7 cellular contexts compared by ENCODE assay signal in genomic region chr19:58581227-58582141, GRCh38. TPM values are rescaled to one million over a fixed set of nuclear protein-coding genes. Genes with fewer than 3 reads are reported as not detected.
A peak's percentile ranks its signal among the peaks of the same experiment; 100 is the strongest.
DNase-seq lines count a peak whose midpoint lies in the region; ATAC-seq and TF ChIP-seq lines count a peak whose summit lies in the region.

No MANE protein-coding gene starts in this region.

- H3K27ac Mint-ChIP-seq in activated naive CD4-positive, alpha-beta T cell treated with anti-CD3 and anti-CD28 coated beads, Interleukin-2, amount 50 U/mL, for 72 hours, result peak overlapping the region; percentile 47 to 79

- peaks cover 12 to 15% of the 10 kb centered on the region in 2 donors for H3K36me3 Mint-ChIP-seq in activated naive CD4-positive, alpha-beta T cell treated with anti-CD3 and anti-CD28 coated beads, Interleukin-2, amount 50 U/mL, for 72 hours

- H3K27ac ChIP-seq in left ventricle myocardium inferior (replicated peaks), result peak overlapping the region; percentile 74

- TF ChIP-seq CTCF in left ventricle myocardium inferior (IDR thresholded peaks at IDR 0.05; ENCODE audit: borderline replicate concordance) (peak; percentile 97), retinal pigment epithelial cell (conservative IDR thresholded peaks at IDR 0.05; ENCODE audit: low read depth, low read length) (peak; percentile 97)

- H3K27me3 ChIP-seq in left ventricle myocardium inferior (ENCODE audit: low read depth), result no peaks in the 10 kb centered on the region

- H3K4me1 ChIP-seq in left ventricle myocardium inferior, result peaks cover 20% of the 10 kb centered on the region

- peaks cover 28% of the 10 kb centered on the region for H3K36me3 ChIP-seq in left ventricle myocardium inferior

- no peaks in the 10 kb centered on the region for H3K9me3 Mint-ChIP-seq in activated naive CD4-positive, alpha-beta T cell treated with anti-CD3 and anti-CD28 coated beads, Interleukin-2, amount 50 U/mL, for 72 hours

- peak; percentile 92 for DNase-seq in NAMALWA (ENCODE audit: low spot score)
- DNase-seq in activated naive CD4-positive, alpha-beta T cell treated with anti-CD3 and anti-CD28 coated beads, Interleukin-2, amount 50 U/mL, for 72 hours (ENCODE audit: low spot score in 2 of 2), result peak; percentile 89 to 95
- peak; percentile 87 for DNase-seq in left ventricle myocardium inferior
- peak; percentile 54 for DNase-seq in retinal pigment epithelial cell (ENCODE audit: low read depth)
- no peak for DNase-seq in HPDE6-E6E7 (ENCODE audit: extremely low spot score)

- H3K4me3 ChIP-seq in left ventricle myocardium inferior, result no peak overlapping the region
- no peak overlapping the region for H3K4me3 ChIP-seq in retinal pigment epithelial cell (ENCODE audit: low read length)

- ATAC-seq in GM19351 (IDR thresholded peaks at IDR 0.05; ENCODE audit: unreplicated experiment), result peak; percentile 79
- peak; percentile 90 to 91 for ATAC-seq in activated naive CD4-positive, alpha-beta T cell treated with anti-CD3 and anti-CD28 coated beads, Interleukin-2, amount 50 U/mL, for 72 hours
- no peak for ATAC-seq in GM21381 (IDR thresholded peaks at IDR 0.05; ENCODE audit: unreplicated experiment)

- H3K9me3 ChIP-seq in left ventricle myocardium inferior (replicated peaks), result no peaks in the 10 kb centered on the region

- intact Hi-C loops in left ventricle myocardium inferior (cut with micrococcal nuclease), result no loop called here

RNA-seq across cellular contexts. Expression of gene MZF1, which starts 8.3 kb away (rescaled TPM):
- total RNA-seq in activated naive CD4-positive, alpha-beta T cell treated with anti-CD3 and anti-CD28 coated beads, Interleukin-2, amount 50 U/mL, for 72 hours, result 10 to 100 TPM; 22.1 to 26.8 TPM
- 10.9 TPM for total RNA-seq in left ventricle myocardium inferior

RNA-seq across cellular contexts. Expression of gene UBE2M, which starts 23.1 kb away (rescaled TPM):
- 100 to 1,000 TPM; 121 to 123 TPM for total RNA-seq in activated naive CD4-positive, alpha-beta T cell treated with anti-CD3 and anti-CD28 coated beads, Interleukin-2, amount 50 U/mL, for 72 hours
- total RNA-seq in left ventricle myocardium inferior, result 116 TPM

RNA-seq across cellular contexts. Expression of gene CHMP2A, which starts 26.6 kb away (rescaled TPM):
- total RNA-seq in activated naive CD4-positive, alpha-beta T cell treated with anti-CD3 and anti-CD28 coated beads, Interleukin-2, amount 50 U/mL, for 72 hours, result 100 to 1,000 TPM; 112 to 114 TPM
- total RNA-seq in left ventricle myocardium inferior, result 124 TPM

RNA-seq across cellular contexts. Expression of gene TRIM28, which starts 37.6 kb away (rescaled TPM):
- 100 to 1,000 TPM; 446 to 497 TPM for total RNA-seq in activated naive CD4-positive, alpha-beta T cell treated with anti-CD3 and anti-CD28 coated beads, Interleukin-2, amount 50 U/mL, for 72 hours
- 136 TPM for total RNA-seq in left ventricle myocardium inferior
